ENCODE assay signal across 11 cellular contexts in genomic region chr6:3442444-3443220, GRCh38. TPM values are rescaled to one million over a fixed set of nuclear protein-coding genes. Genes with fewer than 3 reads are reported as not detected.
DNase-seq lines count a peak whose midpoint lies in the region; ATAC-seq and TF ChIP-seq lines count a peak whose summit lies in the region.
"Had no signal": no experiment of that assay in that cellular context is flagged by ENCODE, and none has a peak within 500 bp of the region (broad histone marks: within the 10 kb centered on the region; RNA-seq: fewer than 3 reads in every experiment).

No MANE protein-coding gene starts in this region.

- no peak for TF ChIP-seq POLR2A in HCT116 (IDR thresholded peaks at IDR 0.05; ENCODE audit: borderline replicate concordance, extremely low read depth, insufficient read depth, insufficient read length)

- intact Hi-C loops in HCT116 (cut with micrococcal nuclease): no loop called here

- H3K9ac ChIP-seq in HCT116 (ENCODE audit: low read length) (no peak overlapping the region), smooth muscle cell (ENCODE audit: low read depth) (no peak overlapping the region)

- TF ChIP-seq CTCF in HCT116 (IDR thresholded peaks at IDR 0.05 in 2 of 3, conservative IDR thresholded peaks at IDR 0.05 in 1 of 3; ENCODE audit: borderline replicate concordance in 1 of 3, insufficient read depth in 1 of 3, low read depth in 2 of 3, low read length in 2 of 3) (no peak), fibroblast of pulmonary artery (IDR thresholded peaks at IDR 0.05; ENCODE audit: low read length, missing control alignments) (no peak), smooth muscle cell (IDR thresholded peaks at IDR 0.05; ENCODE audit: borderline replicate concordance, insufficient read depth, poor library complexity, severe bottlenecking) (no peak)

- H3K27me3 ChIP-seq in HCT116 (ENCODE audit: insufficient read depth, low read length) (no peaks in the 10 kb centered on the region), smooth muscle cell (ENCODE audit: low read depth) (no peaks in the 10 kb centered on the region), HAP-1 (ENCODE audit: low read depth) (no peaks in the 10 kb centered on the region)

- H2AFZ ChIP-seq in HCT116 (ENCODE audit: low read depth, low read length, poor library complexity, severe bottlenecking): no peak overlapping the region
- H2AFZ ChIP-seq in smooth muscle cell (ENCODE audit: low read depth): no peak overlapping the region

- RAD21 ChIA-PET in HCT116 (lab: Charles Lee; ENCODE audit: low non-redundant PET in 1 of 2, low total read pairs in 2 of 2, uncharacterized antibody in 2 of 2, unreplicated experiment in 2 of 2): no interaction called here

- CTCF ChIA-PET in HCT116 (lab: Charles Lee): interaction anchor here (1.0 to 1.6 kb wide), 2 partner anchors 10 to 14 kb away, joined by 3 read pairs; partner anchors contain the start of gene SLC22A23

- H3K4me3 ChIP-seq in HCT116 (replicated peaks in 1 of 2; ENCODE audit: low read depth in 1 of 2, low read length in 2 of 2): no peak overlapping the region
- H3K4me3 ChIP-seq in fibroblast of pulmonary artery (replicated peaks; ENCODE audit: low read depth, low read length): no peak overlapping the region
- no peak overlapping the region for H3K4me3 ChIP-seq in smooth muscle cell
- H3K4me3 ChIP-seq in HAP-1: no peak overlapping the region

- H3K4me2 ChIP-seq in HCT116 (ENCODE audit: low read length) (peak overlapping the region; percentile 52), smooth muscle cell (peak overlapping the region; percentile 42)

- H3K27ac ChIP-seq in HCT116 (ENCODE audit: low read depth, low read length) (no peak overlapping the region), smooth muscle cell (ENCODE audit: low read depth) (no peak overlapping the region)
- H3K27ac ChIP-seq: neutrophil had no signal

- H3K36me3 ChIP-seq in HCT116 (ENCODE audit: control insufficient read depth in 1 of 2, insufficient read depth in 2 of 2, low read length in 2 of 2) (no peaks in the 10 kb centered on the region), smooth muscle cell (ENCODE audit: low read depth) (no peaks in the 10 kb centered on the region), HAP-1 (replicated peaks) (no peaks in the 10 kb centered on the region)
- H3K36me3 ChIP-seq: neutrophil had no signal

- no TSS peak for BruUV-seq in HCT116 (replicated peaks; lab: Mats Ljungman, UMichigan)

- no peaks in the 10 kb centered on the region for H4K20me1 ChIP-seq in HCT116 (ENCODE audit: insufficient read depth)
- H4K20me1 ChIP-seq in smooth muscle cell (ENCODE audit: low read depth): no peaks in the 10 kb centered on the region

- TF ChIP-seq RAD21 in HCT116 (IDR thresholded peaks at IDR 0.05; ENCODE audit: low read depth): no peak

- no peak for DNase-seq in HCT116 (ENCODE audit: low read depth, low spot score)
- DNase-seq in SW480 (ENCODE audit: low spot score): peak; percentile 54
- DNase-seq in fibroblast of pulmonary artery (ENCODE audit: low read depth): peak; percentile 67
- no peak for DNase-seq in smooth muscle cell (lab: John Stamatoyannopoulos, UW; ENCODE audit: unreplicated experiment)
- no peak for DNase-seq in HAP-1 (ENCODE audit: low spot score in 2 of 2)
- DNase-seq in stimulated activated CD4-positive, alpha-beta T cell treated with anti-CD3 and anti-CD28 coated beads, Interleukin-4, amount 100 ng/mL, for 24 hours: no peak
- DNase-seq: activated CD8-positive, alpha-beta memory T cell treated with anti-CD3 and anti-CD28 coated beads for 24 hours; activated naive CD4-positive, alpha-beta T cell treated with Interleukin-2 at 50 U/mL for 16 hours; NCI-H69 had no signal

- no peaks in the 10 kb centered on the region; the same call in none of the 2 replicates for H3K79me2 ChIP-seq in HCT116 (ENCODE audit: insufficient read depth, low read length)
- no peaks in the 10 kb centered on the region for H3K79me2 ChIP-seq in smooth muscle cell (ENCODE audit: low read depth)

- in situ Hi-C loops in HAP-1 (cut with MboI; ENCODE audit: low sequenced_read_pairs): no loop called here

- ATAC-seq in HCT116 (peak; percentile 43; the same call in 1 of the 2 replicates), GM18861 (IDR thresholded peaks at IDR 0.05; ENCODE audit: unreplicated experiment) (no peak)

- 20% methylated on average over 8 of the region's 8 CpGs for WGBS in smooth muscle cell (ENCODE audit: low lambda C conversion rate)

- peaks cover 14 to 40% of the 10 kb centered on the region in 2 experiments; a peak in 3 of 4 replicates for H3K4me1 ChIP-seq in HCT116 (ENCODE audit: control insufficient read depth in 1 of 2, insufficient read depth in 2 of 2, low read length in 2 of 2)
- H3K4me1 ChIP-seq in smooth muscle cell (ENCODE audit: low read depth): peaks cover 6% of the 10 kb centered on the region
- peaks cover 24% of the 10 kb centered on the region for H3K4me1 ChIP-seq in HAP-1

- H3K9me2 ChIP-seq in HCT116 (ENCODE audit: insufficient read depth): no peaks in the 10 kb centered on the region

- POLR2A ChIA-PET in HCT116 (lab: Charles Lee): no interaction called here

- no peaks in the 10 kb centered on the region for H3K9me3 ChIP-seq in HCT116 (ENCODE audit: control insufficient read depth in 1 of 2, insufficient read depth in 1 of 2, low read depth in 1 of 2, low read length in 2 of 2)
- H3K9me3 ChIP-seq in smooth muscle cell (replicated peaks; ENCODE audit: low read depth): no peaks in the 10 kb centered on the region
- no peaks in the 10 kb centered on the region for H3K9me3 ChIP-seq in HAP-1
- H3K9me3 ChIP-seq: neutrophil had no signal

- H3F3A ChIP-seq in smooth muscle cell (ENCODE audit: low read depth): no peaks in the 10 kb centered on the region

TF ChIP-seq in HCT116, 20 proteins besides CTCF, POLR2A, EP300 and RAD21 (continues in another document):
- no peak for TF ChIP-seq SP1 (IDR thresholded peaks at IDR 0.05; ENCODE audit: low read depth)
- no peak for TF ChIP-seq ZFX (IDR thresholded peaks at IDR 0.05)
- TF ChIP-seq POLR2AphosphoS5 (IDR thresholded peaks at IDR 0.05; ENCODE audit: low read depth, low read length): no peak
- TF ChIP-seq MAX (IDR thresholded peaks at IDR 0.05): no peak
- no peak for TF ChIP-seq REST (IDR thresholded peaks at IDR 0.05; ENCODE audit: low read depth)
- TF ChIP-seq SIN3A (IDR thresholded peaks at IDR 0.05; ENCODE audit: low read depth): no peak
- TF ChIP-seq CBX3 (IDR thresholded peaks at IDR 0.05; ENCODE audit: low read depth): no peak
- TF ChIP-seq JUND (IDR thresholded peaks at IDR 0.05): no peak
- TF ChIP-seq ZBTB33 (IDR thresholded peaks at IDR 0.05; ENCODE audit: extremely low read depth, insufficient replicate concordance, low read length): no peak
- no peak for TF ChIP-seq ZNF274 (IDR thresholded peaks at IDR 0.05; ENCODE audit: low read depth, low read length)
- no peak for TF ChIP-seq CEBPB (IDR thresholded peaks at IDR 0.05; ENCODE audit: low read depth)
- no peak for TF ChIP-seq FOSL1 (IDR thresholded peaks at IDR 0.05; ENCODE audit: low read depth)
- TF ChIP-seq ELF1 (IDR thresholded peaks at IDR 0.05; ENCODE audit: borderline replicate concordance, low read depth): no peak
- TF ChIP-seq TCF7L2 (IDR thresholded peaks at IDR 0.05; ENCODE audit: borderline replicate concordance, extremely low read depth, insufficient read depth, insufficient read length): no peak
- TF ChIP-seq SRF (IDR thresholded peaks at IDR 0.05; ENCODE audit: low read depth): no peak

RNA-seq across cellular contexts. Expression of gene SLC22A23, which starts 14.2 kb away (rescaled TPM):
- total RNA-seq in HCT116 (2021; ENCODE audit: unreplicated experiment) (11.5 TPM), smooth muscle cell (3.6 and 3.8 TPM in 2 replicates)
- 6.8 and 7.7 TPM in 2 replicates for polyA plus RNA-seq in HCT116 (2012)
- polyA plus RNA-seq in smooth muscle cell: 1.6 and 2.7 TPM in 2 replicates

Comparison
In these comparisons a context has a peak if more than half of its experiments do, and no peak if none do; other contexts are left out.
1. DNase-seq: peak in SW480 (single experiment) and fibroblast of pulmonary artery (single experiment); none in HCT116 (single experiment), smooth muscle cell (single experiment), HAP-1 (0 of 2) and stimulated activated CD4-positive, alpha-beta T cell treated with anti-CD3 and anti-CD28 coated beads, Interleukin-4, amount 100 ng/mL, for 24 hours (single experiment).